1 cellular context compared by ENCODE assay signal in genomic region chr11:95789506-95790122, GRCh38.
TF ChIP-seq lines count a peak whose summit lies in the region.

Gene FAM76B (minus strand): TSS chr11:95789782. CDS start chr11:95789478, 304 bp downstream.

TF ChIP-seq in K562, 482 proteins besides CTCF, POLR2A, EP300 and RAD21 (continued from another document and continues in another):
- no peak for TF ChIP-seq ZBTB26 (CRISPR knock-in tag; IDR thresholded peaks at IDR 0.05)
- TF ChIP-seq ZNF830 (CRISPR knock-in tag; IDR thresholded peaks at IDR 0.05) = peak; percentile 73; the same call in 1 of the 2 replicates
- TF ChIP-seq NR2F6 (CRISPR knock-in tag; IDR thresholded peaks at IDR 0.05) = no peak
- peak; percentile 90 for TF ChIP-seq MYBL2 (IDR thresholded peaks at IDR 0.05; ENCODE audit: low read depth)
- TF ChIP-seq MYBL2 (CRISPR knock-in tag; IDR thresholded peaks at IDR 0.05; ENCODE audit: borderline replicate concordance) = no peak
- TF ChIP-seq ETS1 (conservative IDR thresholded peaks at IDR 0.05; ENCODE audit: control insufficient read depth, low read depth, low read length) = 0 out of 2 replicates have a peak, but pooled peaks have one; percentile 20
- TF ChIP-seq FOXK2 (conservative IDR thresholded peaks at IDR 0.05 in 1 of 2, IDR thresholded peaks at IDR 0.05 in 1 of 2; ENCODE audit: low read depth in 2 of 2) = peak; percentile 62 to 63; a peak in 2 of 4 replicates
- peak; percentile 40; the same call in 1 of the 2 replicates for TF ChIP-seq ATF6 (CRISPR knock-in tag; IDR thresholded peaks at IDR 0.05)
- TF ChIP-seq ZKSCAN1 (IDR thresholded peaks at IDR 0.05; ENCODE audit: low read depth, low read length) = 0 out of 2 replicates have a peak, but pooled peaks have one; percentile 11
- peak; percentile 82 for TF ChIP-seq RBBP5 (IDR thresholded peaks at IDR 0.05; ENCODE audit: borderline replicate concordance, insufficient read depth, low read length, poor library complexity, severe bottlenecking)
- TF ChIP-seq MTA1 (IDR thresholded peaks at IDR 0.05; ENCODE audit: borderline replicate concordance) = peak; percentile 97
- peak; percentile 47; the same call in 1 of the 2 replicates for TF ChIP-seq KLF6 (CRISPR knock-in tag; IDR thresholded peaks at IDR 0.05; ENCODE audit: borderline replicate concordance)
- peak; percentile 61 for TF ChIP-seq OTX1 (CRISPR knock-in tag; IDR thresholded peaks at IDR 0.05)
- no peak for TF ChIP-seq NR4A1 (CRISPR knock-in tag; IDR thresholded peaks at IDR 0.05)
- no peak for TF ChIP-seq NR4A1 (tag; IDR thresholded peaks at IDR 0.05)
- peak; percentile 82 for TF ChIP-seq ZBTB7A (IDR thresholded peaks at IDR 0.05; ENCODE audit: borderline replicate concordance, control insufficient read depth, low read depth, low read length)
- peak; percentile 80 for TF ChIP-seq RB1 (IDR thresholded peaks at IDR 0.05; ENCODE audit: low read depth)
- 0 out of 2 replicates have a peak, but pooled peaks have one; percentile 10 for TF ChIP-seq KHSRP (IDR thresholded peaks at IDR 0.05)
- 0 out of 2 replicates have a peak, but pooled peaks have one; percentile 11 for TF ChIP-seq ZBTB17 (CRISPR knock-in tag; IDR thresholded peaks at IDR 0.05)
- TF ChIP-seq CHD7 (IDR thresholded peaks at IDR 0.05; ENCODE audit: low read depth, low read length) = no peak
- 0 out of 2 replicates have a peak, but pooled peaks have one; percentile 62 for TF ChIP-seq HNRNPL (IDR thresholded peaks at IDR 0.05; ENCODE audit: low read depth, low read length)
- TF ChIP-seq TAF15 (IDR thresholded peaks at IDR 0.05; ENCODE audit: low read depth, low read length) = no peak
- TF ChIP-seq IFI16 (CRISPR knock-in tag; IDR thresholded peaks at IDR 0.05) = no peak
- no peak for TF ChIP-seq SMC3 (conservative IDR thresholded peaks at IDR 0.05; ENCODE audit: insufficient read depth, low read depth, low read length)
- TF ChIP-seq FOXK1 (CRISPR knock-in tag; IDR thresholded peaks at IDR 0.05; ENCODE audit: borderline replicate concordance) = no peak
- peak; percentile 71 for TF ChIP-seq PHF8 (IDR thresholded peaks at IDR 0.05; ENCODE audit: borderline replicate concordance, low read length)
- TF ChIP-seq YY1 (IDR thresholded peaks at IDR 0.05; ENCODE audit: borderline replicate concordance in 1 of 3, control insufficient read depth in 1 of 3, extremely low read depth in 1 of 3, insufficient read depth in 3 of 3, insufficient read length in 1 of 3, insufficient replicate concordance in 2 of 3, low read depth in 1 of 3, low read length in 2 of 3) = peak in 1 of 3 experiments; percentile 5
- peak; percentile 46; the same call in 1 of the 2 replicates for TF ChIP-seq GATAD2A (IDR thresholded peaks at IDR 0.05)
- TF ChIP-seq VEZF1 (CRISPR knock-in tag; IDR thresholded peaks at IDR 0.05) = peak; percentile 95
- peak; percentile 84 for TF ChIP-seq ARID4B (CRISPR knock-in tag; IDR thresholded peaks at IDR 0.05)
- peak in 1 of 2 experiments; percentile 91; a peak in 2 of 4 replicates for TF ChIP-seq KDM1A (IDR thresholded peaks at IDR 0.05)
- no peak for TF ChIP-seq MEF2A (IDR thresholded peaks at IDR 0.05; ENCODE audit: control insufficient read depth, low read depth, low read length)
- peak; percentile 90 for TF ChIP-seq ZBTB12 (CRISPR knock-in tag; IDR thresholded peaks at IDR 0.05)
